8 cellular contexts compared by ENCODE assay signal in genomic region chr1:54287176-54287650, GRCh38.
DNase-seq lines count a peak whose midpoint lies in the region; ATAC-seq and TF ChIP-seq lines count a peak whose summit lies in the region.

No MANE protein-coding gene starts in this region.

- BruUV-seq in PC-3 (replicated peaks; lab: Mats Ljungman, UMichigan), result no TSS peak

- CTCF ChIA-PET in PC-3 (lab: Charles Lee), result no interaction called here

- H2AFZ ChIP-seq in GM23338 (no peak overlapping the region), PC-3 (ENCODE audit: low read length) (no peak overlapping the region)

- no peak overlapping the region for H3K9ac ChIP-seq in PC-3 (ENCODE audit: low read length)

- DNase-seq in AG08395 (ENCODE audit: low spot score) (peak; percentile 86), GM23338 (ENCODE audit: low spot score) (no peak), PC-3 (no peak), left ventricle myocardium superior (peak; percentile 73), RPMI8226 (no peak), cerebellar cortex (ENCODE audit: low spot score) (no peak)
- DNase-seq in activated naive CD8-positive, alpha-beta T cell treated with anti-CD3 and anti-CD28 coated beads for 36 hours, result peak; percentile 89

- H3K27ac ChIP-seq in GM23338 (ENCODE audit: low read depth), result peak overlapping the region; percentile 50; the same call in 1 of the 2 replicates
- no peak overlapping the region for H3K27ac ChIP-seq in PC-3 (ENCODE audit: low read length)
- H3K27ac ChIP-seq in skin epidermis, result peak overlapping the region in 15 of 21 experiments; percentile 2 to 78 (median 58)

- H3K4me1 Mint-ChIP-seq in GM23338, result peaks cover 84% of the 10 kb centered on the region
- H3K4me1 Mint-ChIP-seq in activated naive CD8-positive, alpha-beta T cell treated with anti-CD3 and anti-CD28 coated beads for 36 hours, result peaks cover 85% of the 10 kb centered on the region

- no peak overlapping the region for H3K4me3 ChIP-seq in GM23338
- no peak overlapping the region for H3K4me3 ChIP-seq in PC-3 (ENCODE audit: low read length)
- H3K4me3 ChIP-seq in skin epidermis, result no peak overlapping the region

- intact Hi-C loops in PC-3 (cut with micrococcal nuclease), result no loop called here
- intact Hi-C loops in left ventricle myocardium superior (cut with micrococcal nuclease), result no loop called here

- no peaks in the 10 kb centered on the region for H3K9me3 ChIP-seq in PC-3 (ENCODE audit: low read length)

- peak overlapping the region; percentile 62 for H3K4me2 ChIP-seq in GM23338
- no peak overlapping the region for H3K4me2 ChIP-seq in PC-3 (ENCODE audit: low read length)

- TF ChIP-seq CTCF in GM23338 (conservative IDR thresholded peaks at IDR 0.05; ENCODE audit: low read depth in 2 of 2), result no peak
- TF ChIP-seq CTCF in PC-3 (conservative IDR thresholded peaks at IDR 0.05; ENCODE audit: low read depth, low read length), result no peak

- no peaks in the 10 kb centered on the region for H3K9me3 Mint-ChIP-seq in GM23338
- no peaks in the 10 kb centered on the region for H3K9me3 Mint-ChIP-seq in activated naive CD8-positive, alpha-beta T cell treated with anti-CD3 and anti-CD28 coated beads for 36 hours

- no peak overlapping the region for H3K4me3 Mint-ChIP-seq in GM23338
- peak overlapping the region; percentile 83 for H3K4me3 Mint-ChIP-seq in activated naive CD8-positive, alpha-beta T cell treated with anti-CD3 and anti-CD28 coated beads for 36 hours

- no peaks in the 10 kb centered on the region for H3K36me3 Mint-ChIP-seq in GM23338 (ENCODE audit: low read depth)
- peaks cover 15% of the 10 kb centered on the region for H3K36me3 Mint-ChIP-seq in activated naive CD8-positive, alpha-beta T cell treated with anti-CD3 and anti-CD28 coated beads for 36 hours

- H3K9me2 ChIP-seq in GM23338 (ENCODE audit: insufficient read depth) (no peaks in the 10 kb centered on the region), PC-3 (replicated peaks; ENCODE audit: low read length) (no peaks in the 10 kb centered on the region)

- H3K79me2 ChIP-seq in GM23338 (replicated peaks; ENCODE audit: insufficient read depth) (peaks cover 84% of the 10 kb centered on the region), PC-3 (ENCODE audit: low read length) (no peaks in the 10 kb centered on the region)

- H3K4me1 ChIP-seq in GM23338 (ENCODE audit: insufficient read depth) (peaks cover 66% of the 10 kb centered on the region), PC-3 (ENCODE audit: insufficient read depth, low read length) (no peaks in the 10 kb centered on the region)

- peak overlapping the region; percentile 80 for H3K27ac Mint-ChIP-seq in GM23338
- H3K27ac Mint-ChIP-seq in activated naive CD8-positive, alpha-beta T cell treated with anti-CD3 and anti-CD28 coated beads for 36 hours, result peak overlapping the region; percentile 97

- H3K27me3 Mint-ChIP-seq in GM23338 (ENCODE audit: insufficient read depth, low read depth, poor library complexity), result peaks cover 19% of the 10 kb centered on the region
- no peaks in the 10 kb centered on the region for H3K27me3 Mint-ChIP-seq in activated naive CD8-positive, alpha-beta T cell treated with anti-CD3 and anti-CD28 coated beads for 36 hours

- H3K36me3 ChIP-seq in GM23338 (ENCODE audit: insufficient read depth) (no peaks in the 10 kb centered on the region), PC-3 (ENCODE audit: low read depth, low read length) (no peaks in the 10 kb centered on the region)

- POLR2A ChIA-PET in PC-3 (lab: Charles Lee; ENCODE audit: unreplicated experiment), result no interaction called here

- H3F3A ChIP-seq in GM23338 (replicated peaks; ENCODE audit: low read depth) (peaks cover 9% of the 10 kb centered on the region), PC-3 (ENCODE audit: low read length, unreplicated experiment) (no peaks in the 10 kb centered on the region)

- ATAC-seq in GM23338 (peak; percentile 19), PC-3 (peak; percentile 24), left ventricle myocardium superior (peak; percentile 79)

- H3K27me3 ChIP-seq in GM23338 (ENCODE audit: insufficient read depth), result no peaks in the 10 kb centered on the region
- H3K27me3 ChIP-seq in PC-3 (ENCODE audit: low read length), result no peaks in the 10 kb centered on the region

- H4K20me1 ChIP-seq in GM23338 (replicated peaks; ENCODE audit: insufficient read depth) (peaks cover 19% of the 10 kb centered on the region), PC-3 (ENCODE audit: low read length) (no peaks in the 10 kb centered on the region)

TF ChIP-seq in GM23338, 12 proteins besides CTCF, POLR2A, EP300 and RAD21 (continues in another document):
- TF ChIP-seq ETS1 (IDR thresholded peaks at IDR 0.05), result no peak
- TF ChIP-seq NANOG (IDR thresholded peaks at IDR 0.05; ENCODE audit: borderline replicate concordance), result no peak
- no peak for TF ChIP-seq EZH2phosphoT487 (IDR thresholded peaks at IDR 0.05; ENCODE audit: unreplicated experiment)
- TF ChIP-seq STAT1 (IDR thresholded peaks at IDR 0.05; ENCODE audit: unreplicated experiment), result no peak
- TF ChIP-seq ZNF114 (CRISPR knock-in tag; IDR thresholded peaks at IDR 0.05), result no peak
- TF ChIP-seq REST (IDR thresholded peaks at IDR 0.05; ENCODE audit: unreplicated experiment), result no peak
- TF ChIP-seq POLR2AphosphoS5 (IDR thresholded peaks at IDR 0.05; ENCODE audit: low read depth), result no peak
- TF ChIP-seq CREB1 (CRISPR knock-in tag; IDR thresholded peaks at IDR 0.05; ENCODE audit: low read depth), result no peak
- TF ChIP-seq EZH2 (IDR thresholded peaks at IDR 0.05; ENCODE audit: low read depth, unreplicated experiment), result no peak
- TF ChIP-seq ZNF331 (CRISPR knock-in tag; IDR thresholded peaks at IDR 0.05; ENCODE audit: low read depth), result no peak
- no peak for TF ChIP-seq JUNB (IDR thresholded peaks at IDR 0.05; ENCODE audit: unreplicated experiment)

Comparison
In these comparisons a context has a peak if more than half of its experiments do, and no peak if none do; other contexts are left out.
1. DNase-seq: peak in AG08395 (single experiment), activated naive CD8-positive, alpha-beta T cell treated with anti-CD3 and anti-CD28 coated beads for 36 hours (single experiment) and left ventricle myocardium superior (single experiment); none in GM23338 (single experiment), PC-3 (single experiment), RPMI8226 (single experiment) and cerebellar cortex (single experiment).
2. ATAC-seq: peak in every context shown above with its lines; median percentile 79 in left ventricle myocardium superior; 24 in PC-3; 19 in GM23338.